In the genomic region with DNA sequence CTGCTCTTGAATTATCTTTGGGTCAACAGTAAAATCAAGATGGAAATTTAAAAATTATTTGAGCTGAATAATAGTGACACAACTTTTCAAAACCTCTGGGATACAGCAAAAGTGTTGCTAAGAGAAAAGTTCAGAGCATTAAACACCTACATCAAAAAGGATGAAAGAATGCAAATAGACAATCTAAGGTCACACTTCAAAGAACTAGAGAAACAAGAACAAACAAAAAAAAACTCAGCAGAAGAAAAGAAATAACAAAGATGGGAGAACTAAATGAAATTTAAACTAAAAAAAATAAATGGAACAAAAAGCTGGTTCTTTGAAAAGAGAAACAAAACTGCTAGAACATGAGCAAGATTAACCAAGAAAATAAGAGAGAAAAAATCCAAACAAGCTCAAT, we compare ENCODE assay signal across 1 cellular context.
TF ChIP-seq lines count a peak whose summit lies in the region.

No MANE protein-coding gene starts in this region.

TF ChIP-seq in HepG2, 621 proteins besides CTCF, POLR2A, EP300 and RAD21:
- TF ChIP-seq TCF7L2 (IDR thresholded peaks at IDR 0.05; ENCODE audit: low read depth, low read length), result peak; percentile 39; the same call in 1 of the 2 replicates
- peak; percentile 57; the same call in 1 of the 2 replicates for TF ChIP-seq RARA (CRISPR knock-in tag; IDR thresholded peaks at IDR 0.05)
- TF ChIP-seq NCOA2 (CRISPR knock-in tag; IDR thresholded peaks at IDR 0.05), result peak; percentile 57
- TF ChIP-seq CREM (IDR thresholded peaks at IDR 0.05), result peak; percentile 45; the same call in 1 of the 2 replicates
- no peak for TF ChIP-seq CREM (CRISPR knock-in tag; IDR thresholded peaks at IDR 0.05)
- 0 out of 2 replicates have a peak, but pooled peaks have one; percentile 31 for TF ChIP-seq ISL2 (CRISPR knock-in tag; IDR thresholded peaks at IDR 0.05)
- peak; percentile 88; the same call in 1 of the 2 replicates for TF ChIP-seq TBX3 (IDR thresholded peaks at IDR 0.05; ENCODE audit: borderline replicate concordance)
- no peak for TF ChIP-seq ZBTB14 (CRISPR knock-in tag; IDR thresholded peaks at IDR 0.05)
- no peak for TF ChIP-seq CCDC6 (CRISPR knock-in tag; IDR thresholded peaks at IDR 0.05)
- peak; percentile 51; the same call in 1 of the 2 replicates for TF ChIP-seq RXRB (CRISPR knock-in tag; IDR thresholded peaks at IDR 0.05; ENCODE audit: borderline replicate concordance)
- no peak for TF ChIP-seq ZFP1 (CRISPR knock-in tag; IDR thresholded peaks at IDR 0.05)
- TF ChIP-seq SOX5 (CRISPR knock-in tag; IDR thresholded peaks at IDR 0.05; ENCODE audit: borderline replicate concordance), result peak; percentile 64
- peak; percentile 48; the same call in 1 of the 2 replicates for TF ChIP-seq FOXA3 (CRISPR knock-in tag; IDR thresholded peaks at IDR 0.05)
- no peak for TF ChIP-seq ZNF652 (CRISPR knock-in tag; IDR thresholded peaks at IDR 0.05; ENCODE audit: borderline replicate concordance, low read depth)
- no peak for TF ChIP-seq SOX13 (IDR thresholded peaks at IDR 0.05)
- peak in 1 of 2 experiments; percentile 67; a peak in 1 of 4 replicates for TF ChIP-seq SOX13 (CRISPR knock-in tag; conservative IDR thresholded peaks at IDR 0.05 in 1 of 2, IDR thresholded peaks at IDR 0.05 in 1 of 2)
- 0 out of 2 replicates have a peak, but pooled peaks have one; percentile 14 for TF ChIP-seq HMG20A (CRISPR knock-in tag; IDR thresholded peaks at IDR 0.05; ENCODE audit: borderline replicate concordance)
- TF ChIP-seq NFIC (IDR thresholded peaks at IDR 0.05; ENCODE audit: low read length), result peak; percentile 49; the same call in 1 of the 2 replicates
- peak; percentile 10; the same call in 1 of the 2 replicates for TF ChIP-seq GATAD2A (CRISPR knock-in tag; IDR thresholded peaks at IDR 0.05)
- peak; percentile 65; the same call in 1 of the 2 replicates for TF ChIP-seq NR2F2 (IDR thresholded peaks at IDR 0.05; ENCODE audit: borderline replicate concordance, low read depth)
- TF ChIP-seq FOXP1 (IDR thresholded peaks at IDR 0.05), result no peak
- peak; percentile 32; the same call in 1 of the 2 replicates for TF ChIP-seq FOXP1 (CRISPR knock-in tag; IDR thresholded peaks at IDR 0.05)
- TF ChIP-seq HIC2 (CRISPR knock-in tag; IDR thresholded peaks at IDR 0.05; ENCODE audit: low read depth), result no peak
- no peak for TF ChIP-seq MED13 (CRISPR knock-in tag; IDR thresholded peaks at IDR 0.05)
- peak in 1 of 2 experiments; percentile 62; a peak in 1 of 4 replicates for TF ChIP-seq NR2F1 (CRISPR knock-in tag; IDR thresholded peaks at IDR 0.05)
- peak; percentile 25 for TF ChIP-seq ASH2L (IDR thresholded peaks at IDR 0.05; ENCODE audit: insufficient read length, low read depth, low read length)
- TF ChIP-seq FOXA1 (IDR thresholded peaks at IDR 0.05), result peak; percentile 54; the same call in 1 of the 2 replicates
- TF ChIP-seq FOXA1 (CRISPR knock-in tag; IDR thresholded peaks at IDR 0.05), result 0 out of 2 replicates have a peak, but pooled peaks have one; percentile 10
- TF ChIP-seq ZFP91 (CRISPR knock-in tag; IDR thresholded peaks at IDR 0.05; ENCODE audit: borderline replicate concordance), result no peak
- peak; percentile 29 for TF ChIP-seq PAXIP1 (CRISPR knock-in tag; conservative IDR thresholded peaks at IDR 0.05)
- TF ChIP-seq, protein P1, sequence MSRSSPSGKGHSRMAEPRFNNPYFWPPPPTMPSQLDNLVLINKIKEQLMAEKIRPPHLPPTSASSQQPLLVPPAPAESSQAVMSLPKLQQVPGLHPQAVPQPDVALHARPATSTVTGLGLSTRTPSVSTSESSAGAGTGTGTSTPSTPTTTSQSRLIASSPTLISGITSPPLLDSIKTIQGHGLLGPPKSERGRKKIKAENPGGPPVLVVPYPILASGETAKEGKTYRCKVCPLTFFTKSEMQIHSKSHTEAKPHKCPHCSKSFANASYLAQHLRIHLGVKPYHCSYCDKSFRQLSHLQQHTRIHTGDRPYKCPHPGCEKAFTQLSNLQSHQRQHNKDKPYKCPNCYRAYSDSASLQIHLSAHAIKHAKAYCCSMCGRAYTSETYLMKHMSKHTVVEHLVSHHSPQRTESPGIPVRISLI (CRISPR knock-in tag; IDR thresholded peaks at IDR 0.05; ENCODE audit: borderline replicate concordance), result peak; percentile 56; the same call in 1 of the 2 replicates
- TF ChIP-seq, protein P2, sequence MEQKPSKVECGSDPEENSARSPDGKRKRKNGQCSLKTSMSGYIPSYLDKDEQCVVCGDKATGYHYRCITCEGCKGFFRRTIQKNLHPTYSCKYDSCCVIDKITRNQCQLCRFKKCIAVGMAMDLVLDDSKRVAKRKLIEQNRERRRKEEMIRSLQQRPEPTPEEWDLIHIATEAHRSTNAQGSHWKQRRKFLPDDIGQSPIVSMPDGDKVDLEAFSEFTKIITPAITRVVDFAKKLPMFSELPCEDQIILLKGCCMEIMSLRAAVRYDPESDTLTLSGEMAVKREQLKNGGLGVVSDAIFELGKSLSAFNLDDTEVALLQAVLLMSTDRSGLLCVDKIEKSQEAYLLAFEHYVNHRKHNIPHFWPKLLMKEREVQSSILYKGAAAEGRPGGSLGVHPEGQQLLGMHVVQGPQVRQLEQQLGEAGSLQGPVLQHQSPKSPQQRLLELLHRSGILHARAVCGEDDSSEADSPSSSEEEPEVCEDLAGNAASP (CRISPR knock-in tag; IDR thresholded peaks at IDR 0.05; ENCODE audit: borderline replicate concordance), result 0 out of 2 replicates have a peak, but pooled peaks have one; percentile 33
- TF ChIP-seq TCF7 (IDR thresholded peaks at IDR 0.05; ENCODE audit: low read depth), result peak; percentile 87
- peak; percentile 51 for TF ChIP-seq ARID5B (CRISPR knock-in tag; IDR thresholded peaks at IDR 0.05)
- peak; percentile 83 for TF ChIP-seq NR2F6 (IDR thresholded peaks at IDR 0.05)
- TF ChIP-seq NR2F6 (CRISPR knock-in tag; IDR thresholded peaks at IDR 0.05), result peak; percentile 25; the same call in 1 of the 2 replicates
